Comparison of ENCODE assay signal across 9 cellular contexts in the genomic region with DNA sequence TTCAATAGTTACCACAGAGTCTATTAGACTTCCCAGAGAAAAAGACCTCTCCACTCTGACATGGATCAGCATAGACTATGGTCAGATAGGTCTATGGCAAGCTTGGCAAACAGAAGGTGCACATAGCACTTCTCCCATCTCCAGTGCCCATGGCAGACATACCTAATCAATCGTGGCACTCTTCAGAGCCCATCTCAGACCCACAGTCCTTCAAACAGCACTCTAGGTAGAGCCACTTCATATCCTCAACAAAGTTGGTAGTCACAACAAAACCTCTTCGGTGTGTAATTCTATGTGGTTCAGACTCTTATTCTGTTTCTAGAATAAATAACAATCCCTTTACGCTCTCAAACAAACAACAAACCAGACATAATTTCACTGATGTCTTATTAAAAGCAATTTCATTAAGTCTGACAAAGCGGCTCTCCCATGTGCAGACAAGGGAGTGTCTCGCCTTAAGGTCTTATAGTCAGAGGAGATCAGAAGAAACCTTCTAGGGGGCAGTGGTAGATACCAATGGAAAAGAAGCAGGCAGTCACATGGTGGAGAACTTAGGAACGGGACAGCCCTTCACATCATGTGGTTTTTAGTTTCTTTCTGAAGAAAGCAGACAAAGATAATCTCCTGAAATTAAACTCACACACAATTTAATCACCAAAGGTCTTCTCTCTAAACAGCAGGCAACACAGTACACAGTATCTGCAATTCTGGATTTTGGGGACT.
DNase-seq lines count a peak whose midpoint lies in the region; ATAC-seq, FAIRE-seq and TF ChIP-seq lines count a peak whose summit lies in the region.
"Had no signal": no experiment of that assay in that cellular context is flagged by ENCODE, and none has a peak within 500 bp of the region (broad histone marks: within the 10 kb centered on the region; RNA-seq: fewer than 3 reads in every experiment).

No MANE protein-coding gene starts in this region.

- TF ChIP-seq CTCF in fibroblast of the aortic adventitia (IDR thresholded peaks at IDR 0.05; ENCODE audit: insufficient read depth, low read length): no peak
- no peak for TF ChIP-seq CTCF in stomach (IDR thresholded peaks at IDR 0.05)

- TF ChIP-seq POLR2A in stomach (IDR thresholded peaks at IDR 0.05): no peak

- H3K27me3 Mint-ChIP-seq in activated CD4-positive, alpha-beta memory T cell treated with anti-CD3 and anti-CD28 coated beads for 36 hours: no peaks in the 10 kb centered on the region
- no peaks in the 10 kb centered on the region for H3K27me3 Mint-ChIP-seq in activated CD4-positive, alpha-beta memory T cell treated with anti-CD3 and anti-CD28 coated beads, Interleukin-2, amount 10 ng/mL, durations not matched to agents 7 days and 5 days
- H3K27me3 Mint-ChIP-seq in activated CD8-positive, alpha-beta T cell treated with anti-CD3 and anti-CD28 coated beads, Interleukin-2, amount 10 ng/mL, durations not matched to agents 7 days and 5 days (ENCODE audit: low read depth): no peaks in the 10 kb centered on the region

- TF ChIP-seq EP300 in stomach (IDR thresholded peaks at IDR 0.05): no peak

- H3K27ac ChIP-seq in stomach (peak overlapping the region; percentile 1 to 70 (median 67)), SJCRH30 (no peak overlapping the region)
- H3K27ac ChIP-seq: upper lobe of right lung had no signal

- peak; percentile 67 for ATAC-seq in activated CD8-positive, alpha-beta T cell treated with anti-CD3 and anti-CD28 coated beads, Interleukin-2, amount 10 ng/mL, durations not matched to agents 7 days and 5 days
- ATAC-seq: upper lobe of right lung had no signal

- no peak overlapping the region for H3K4me3 ChIP-seq in fibroblast of the aortic adventitia (ENCODE audit: low read depth, low read length)
- H3K4me3 ChIP-seq in stomach: no peak overlapping the region
- H3K4me3 ChIP-seq in SJCRH30: no peak overlapping the region
- H3K4me3 ChIP-seq: upper lobe of right lung had no signal

- H3K4me3 Mint-ChIP-seq in activated CD4-positive, alpha-beta memory T cell treated with anti-CD3 and anti-CD28 coated beads for 36 hours: peak overlapping the region; percentile 69
- no peak overlapping the region for H3K4me3 Mint-ChIP-seq in activated CD4-positive, alpha-beta memory T cell treated with anti-CD3 and anti-CD28 coated beads, Interleukin-2, amount 10 ng/mL, durations not matched to agents 7 days and 5 days
- H3K4me3 Mint-ChIP-seq in activated CD8-positive, alpha-beta T cell treated with anti-CD3 and anti-CD28 coated beads, Interleukin-2, amount 10 ng/mL, durations not matched to agents 7 days and 5 days: no peak overlapping the region

- H3K36me3 Mint-ChIP-seq in activated CD4-positive, alpha-beta memory T cell treated with anti-CD3 and anti-CD28 coated beads for 36 hours: peaks cover 23% of the 10 kb centered on the region
- peaks cover 26% of the 10 kb centered on the region for H3K36me3 Mint-ChIP-seq in activated CD4-positive, alpha-beta memory T cell treated with anti-CD3 and anti-CD28 coated beads, Interleukin-2, amount 10 ng/mL, durations not matched to agents 7 days and 5 days (ENCODE audit: low read depth)
- peaks cover 54% of the 10 kb centered on the region for H3K36me3 Mint-ChIP-seq in activated CD8-positive, alpha-beta T cell treated with anti-CD3 and anti-CD28 coated beads, Interleukin-2, amount 10 ng/mL, durations not matched to agents 7 days and 5 days (ENCODE audit: low read depth)

- CTCF ChIA-PET in activated CD4-positive, alpha-beta memory T cell treated with anti-CD3 and anti-CD28 coated beads for 36 hours (lab: Charles Lee): no interaction called here
- CTCF ChIA-PET in activated CD4-positive, alpha-beta memory T cell treated with anti-CD3 and anti-CD28 coated beads, Interleukin-2, amount 10 ng/mL, durations not matched to agents 7 days and 5 days (lab: Charles Lee): no interaction called here
- CTCF ChIA-PET in activated CD8-positive, alpha-beta T cell treated with anti-CD3 and anti-CD28 coated beads, Interleukin-2, amount 10 ng/mL, durations not matched to agents 7 days and 5 days (lab: Charles Lee): interaction anchor here (0.6 to 1.0 kb wide), 3 partner anchors 9 to 402 kb away, joined by 3 to 4 read pairs (median 3); no protein-coding TSS in a partner anchor

- no peaks in the 10 kb centered on the region for H3K9me3 Mint-ChIP-seq in activated CD4-positive, alpha-beta memory T cell treated with anti-CD3 and anti-CD28 coated beads for 36 hours
- no peaks in the 10 kb centered on the region for H3K9me3 Mint-ChIP-seq in activated CD4-positive, alpha-beta memory T cell treated with anti-CD3 and anti-CD28 coated beads, Interleukin-2, amount 10 ng/mL, durations not matched to agents 7 days and 5 days
- no peaks in the 10 kb centered on the region for H3K9me3 Mint-ChIP-seq in activated CD8-positive, alpha-beta T cell treated with anti-CD3 and anti-CD28 coated beads, Interleukin-2, amount 10 ng/mL, durations not matched to agents 7 days and 5 days (ENCODE audit: insufficient read depth)

- POLR2A ChIA-PET in activated CD4-positive, alpha-beta memory T cell treated with anti-CD3 and anti-CD28 coated beads for 36 hours (lab: Charles Lee): interaction anchor here (0.6 to 3.1 kb wide), 5 partner anchors 12 to 261 kb away, joined by 3 to 12 read pairs (median 5); no protein-coding TSS in a partner anchor
- POLR2A ChIA-PET in activated CD4-positive, alpha-beta memory T cell treated with anti-CD3 and anti-CD28 coated beads, Interleukin-2, amount 10 ng/mL, durations not matched to agents 7 days and 5 days (lab: Charles Lee): no interaction called here
- POLR2A ChIA-PET in activated CD8-positive, alpha-beta T cell treated with anti-CD3 and anti-CD28 coated beads, Interleukin-2, amount 10 ng/mL, durations not matched to agents 7 days and 5 days (lab: Charles Lee): no interaction called here

- peaks cover 0 to 4% (median 0%) of the 10 kb centered on the region in 4 donors for H3K36me3 ChIP-seq in stomach
- no peaks in the 10 kb centered on the region for H3K36me3 ChIP-seq in SJCRH30
- H3K36me3 ChIP-seq: upper lobe of right lung had no signal

- DNase-seq in activated CD4-positive, alpha-beta memory T cell treated with anti-CD3 and anti-CD28 coated beads for 36 hours: no peak
- DNase-seq in activated CD4-positive, alpha-beta memory T cell treated with anti-CD3 and anti-CD28 coated beads, Interleukin-2, amount 10 ng/mL, durations not matched to agents 7 days and 5 days: no peak
- DNase-seq in activated CD8-positive, alpha-beta T cell treated with anti-CD3 and anti-CD28 coated beads, Interleukin-2, amount 10 ng/mL, durations not matched to agents 7 days and 5 days: no peak
- DNase-seq in fibroblast of the aortic adventitia (ENCODE audit: low read depth): peak; percentile 27
- DNase-seq in stomach: no peak
- no peak for DNase-seq in frontal cortex (ENCODE audit: low spot score in 2 of 2)
- DNase-seq in SJCRH30: no peak
- no peak for DNase-seq in C1 segment of cervical spinal cord (lab: John Stamatoyannopoulos, UW)
- DNase-seq: upper lobe of right lung had no signal

- WGBS in stomach, 5 donors: 56 to 66% (median 58%) methylated on average over 6 of the region's 6 CpGs

- FAIRE-seq in frontal cortex (lab: Jason Lieb, UNC): no peak

- H3K27me3 ChIP-seq in stomach (no peaks in the 10 kb centered on the region), SJCRH30 (no peaks in the 10 kb centered on the region)
- H3K27me3 ChIP-seq: upper lobe of right lung had no signal

- H3K9me3 ChIP-seq in stomach (no peaks in the 10 kb centered on the region), SJCRH30 (replicated peaks) (no peaks in the 10 kb centered on the region)
- H3K9me3 ChIP-seq: upper lobe of right lung had no signal

- peaks cover 87% of the 10 kb centered on the region for H3K4me1 Mint-ChIP-seq in activated CD4-positive, alpha-beta memory T cell treated with anti-CD3 and anti-CD28 coated beads for 36 hours (ENCODE audit: low read depth)
- H3K4me1 Mint-ChIP-seq in activated CD4-positive, alpha-beta memory T cell treated with anti-CD3 and anti-CD28 coated beads, Interleukin-2, amount 10 ng/mL, durations not matched to agents 7 days and 5 days: peaks cover 69% of the 10 kb centered on the region
- H3K4me1 Mint-ChIP-seq in activated CD8-positive, alpha-beta T cell treated with anti-CD3 and anti-CD28 coated beads, Interleukin-2, amount 10 ng/mL, durations not matched to agents 7 days and 5 days (ENCODE audit: low read depth): peaks cover 79% of the 10 kb centered on the region

- intact Hi-C loops in activated CD4-positive, alpha-beta memory T cell treated with anti-CD3 and anti-CD28 coated beads for 36 hours (cut with micrococcal nuclease): loop anchor here (1.0 kb wide), 1 partner anchor 9 kb away; no protein-coding TSS in a partner anchor
- intact Hi-C loops in stomach (cut with DNase I; ENCODE audit: low total_unique reads): no loop called here

- peaks cover 35 to 98% (median 59%) of the 10 kb centered on the region in 4 donors for H3K4me1 ChIP-seq in stomach
- H3K4me1 ChIP-seq in SJCRH30: peaks cover 34% of the 10 kb centered on the region

- peak overlapping the region; percentile 89 for H3K27ac Mint-ChIP-seq in activated CD4-positive, alpha-beta memory T cell treated with anti-CD3 and anti-CD28 coated beads for 36 hours
- H3K27ac Mint-ChIP-seq in activated CD4-positive, alpha-beta memory T cell treated with anti-CD3 and anti-CD28 coated beads, Interleukin-2, amount 10 ng/mL, durations not matched to agents 7 days and 5 days: no peak overlapping the region
- no peak overlapping the region for H3K27ac Mint-ChIP-seq in activated CD8-positive, alpha-beta T cell treated with anti-CD3 and anti-CD28 coated beads, Interleukin-2, amount 10 ng/mL, durations not matched to agents 7 days and 5 days
